In genomic region chr3:41116851-41117250, GRCh38 we compare ENCODE assay signal across 12 cellular contexts.
DNase-seq lines count a peak whose midpoint lies in the region; ATAC-seq and TF ChIP-seq lines count a peak whose summit lies in the region.
"Had no signal": no experiment of that assay in that cellular context is flagged by ENCODE, and none has a peak within 500 bp of the region (broad histone marks: within the 10 kb centered on the region; RNA-seq: fewer than 3 reads in every experiment).

No MANE protein-coding gene starts in this region.

- no peaks in the 10 kb centered on the region for H3K27me3 ChIP-seq in CD8-positive, alpha-beta memory T cell (ENCODE audit: insufficient read depth, low read length, poor library complexity, severe bottlenecking)
- no peaks in the 10 kb centered on the region for H3K27me3 ChIP-seq in Loucy (ENCODE audit: insufficient read depth, low read length, poor library complexity, severe bottlenecking)
- no peaks in the 10 kb centered on the region for H3K27me3 ChIP-seq in brain microvascular endothelial cell (replicated peaks)
- no peaks in the 10 kb centered on the region for H3K27me3 ChIP-seq in MG63

- H3K79me2 ChIP-seq in Loucy (ENCODE audit: insufficient read depth, low read length), result no peaks in the 10 kb centered on the region

- peak overlapping the region; percentile 52 for H3K9ac ChIP-seq in Loucy (ENCODE audit: low read depth, low read length, poor library complexity, severe bottlenecking)

- H3K36me3 Mint-ChIP-seq in CD8-positive, alpha-beta memory T cell, result no peaks in the 10 kb centered on the region
- no peaks in the 10 kb centered on the region for H3K36me3 Mint-ChIP-seq in neural crest cell (ENCODE audit: low read depth)

- peak overlapping the region in 3 of 7 donors; percentile 35 to 76 (median 63) for H3K4me3 Mint-ChIP-seq in CD8-positive, alpha-beta memory T cell
- H3K4me3 Mint-ChIP-seq in neural crest cell, result no peak overlapping the region

- POLR2A ChIA-PET in CD8-positive, alpha-beta memory T cell (lab: Charles Lee), result interaction anchor here (1.8 kb wide), 1 partner anchor 83 kb away, joined by 12 read pairs; the partner anchor contains the start of gene CTNNB1

- no peaks in the 10 kb centered on the region for H3K9me2 ChIP-seq in Loucy (replicated peaks; ENCODE audit: low read depth, low read length)

- no peak overlapping the region for H3K4me3 ChIP-seq in CD8-positive, alpha-beta memory T cell (ENCODE audit: low read length)
- peak overlapping the region; percentile 32 for H3K4me3 ChIP-seq in Loucy (ENCODE audit: low read length, poor library complexity, severe bottlenecking)
- no peak overlapping the region for H3K4me3 ChIP-seq in brain microvascular endothelial cell (ENCODE audit: low read depth, low read length)
- no peak overlapping the region for H3K4me3 ChIP-seq in MG63
- H3K4me3 ChIP-seq: thoracic aorta had no signal

- H3K27me3 Mint-ChIP-seq in CD8-positive, alpha-beta memory T cell, result peaks cover 0 to 3% of the 10 kb centered on the region in 2 donors
- no peaks in the 10 kb centered on the region for H3K27me3 Mint-ChIP-seq in neural crest cell (ENCODE audit: low read depth)

- no peak overlapping the region for H3K27ac ChIP-seq in CD8-positive, alpha-beta memory T cell (ENCODE audit: low read depth, low read length)
- H3K27ac ChIP-seq in brain microvascular endothelial cell, result peak overlapping the region; percentile 49
- H3K27ac ChIP-seq: thoracic aorta had no signal

- H3K27ac Mint-ChIP-seq in CD8-positive, alpha-beta memory T cell, result peak overlapping the region; percentile 74 to 97 (median 92)
- H3K27ac Mint-ChIP-seq in neural crest cell (ENCODE audit: unreplicated experiment), result peak overlapping the region; percentile 84

- peaks cover 25 to 30% (median 29%) of the 10 kb centered on the region in 3 donors for H3K4me1 Mint-ChIP-seq in CD8-positive, alpha-beta memory T cell
- peaks cover 35% of the 10 kb centered on the region for H3K4me1 Mint-ChIP-seq in neural crest cell

- TF ChIP-seq CTCF in Loucy (conservative IDR thresholded peaks at IDR 0.05; ENCODE audit: low read length), result no peak
- no peak for TF ChIP-seq CTCF in brain microvascular endothelial cell (IDR thresholded peaks at IDR 0.05; ENCODE audit: low read depth, low read length, missing control alignments)
- no peak for TF ChIP-seq CTCF in neural crest cell (conservative IDR thresholded peaks at IDR 0.05)

- H2AFZ ChIP-seq in Loucy (ENCODE audit: low read length), result peak overlapping the region; percentile 65

- peaks cover 24% of the 10 kb centered on the region for H3K4me1 ChIP-seq in CD8-positive, alpha-beta memory T cell (ENCODE audit: insufficient read depth, low read length)
- peaks cover 26% of the 10 kb centered on the region for H3K4me1 ChIP-seq in Loucy (ENCODE audit: insufficient read depth, low read length, poor library complexity, severe bottlenecking)

- no peaks in the 10 kb centered on the region for H3K9me3 ChIP-seq in CD8-positive, alpha-beta memory T cell (ENCODE audit: low read length)
- H3K9me3 ChIP-seq in Loucy (ENCODE audit: insufficient read depth, low read depth, low read length), result no peaks in the 10 kb centered on the region
- no peaks in the 10 kb centered on the region for H3K9me3 ChIP-seq in MG63
- H3K9me3 ChIP-seq: thoracic aorta had no signal

- H3K4me2 ChIP-seq in Loucy (ENCODE audit: low read depth, low read length, poor library complexity, severe bottlenecking), result peak overlapping the region; percentile 64

- no peaks in the 10 kb centered on the region for H3K36me3 ChIP-seq in CD8-positive, alpha-beta memory T cell (ENCODE audit: insufficient read depth, low read length)
- H3K36me3 ChIP-seq in Loucy (ENCODE audit: insufficient read depth, low read length), result no peaks in the 10 kb centered on the region
- H3K36me3 ChIP-seq in brain microvascular endothelial cell (replicated peaks), result no peaks in the 10 kb centered on the region
- no peaks in the 10 kb centered on the region for H3K36me3 ChIP-seq in MG63
- H3K36me3 ChIP-seq: thoracic aorta had no signal

- DNase-seq in CD8-positive, alpha-beta memory T cell, result no peak
- DNase-seq in brain microvascular endothelial cell, result no peak
- DNase-seq in neural crest cell (ENCODE audit: low read depth, low spot score), result no peak
- no peak for DNase-seq in cerebellum (ENCODE audit: low spot score)
- DNase-seq in MG63, result no peak
- DNase-seq: GOT3, NCI-H1436, NCI-H524 treated with DMSO at 0.1 percent for 48 hours had no signal

- no peaks in the 10 kb centered on the region for H3F3A ChIP-seq in Loucy (ENCODE audit: low read depth)

- CTCF ChIA-PET in CD8-positive, alpha-beta memory T cell (lab: Charles Lee), result interaction anchor here (1.2 kb wide), 2 partner anchors 10 to 23 kb away, joined by 3 to 4 read pairs; no protein-coding TSS in a partner anchor

- no peaks in the 10 kb centered on the region for H3K9me3 Mint-ChIP-seq in CD8-positive, alpha-beta memory T cell
- peaks cover 2% of the 10 kb centered on the region for H3K9me3 Mint-ChIP-seq in neural crest cell

- in situ Hi-C loops in brain microvascular endothelial cell (cut with HindIII; ENCODE audit: low pct_ligation_motif_present, low sequenced_read_pairs), result no loop called here

- ATAC-seq in HG03196 (IDR thresholded peaks at IDR 0.05; ENCODE audit: unreplicated experiment), result no peak
- ATAC-seq in GM21360 (IDR thresholded peaks at IDR 0.05; ENCODE audit: unreplicated experiment), result no peak

- H4K20me1 ChIP-seq in Loucy (ENCODE audit: insufficient read depth, low read length, poor library complexity, severe bottlenecking), result no peaks in the 10 kb centered on the region
